In the genomic region with DNA sequence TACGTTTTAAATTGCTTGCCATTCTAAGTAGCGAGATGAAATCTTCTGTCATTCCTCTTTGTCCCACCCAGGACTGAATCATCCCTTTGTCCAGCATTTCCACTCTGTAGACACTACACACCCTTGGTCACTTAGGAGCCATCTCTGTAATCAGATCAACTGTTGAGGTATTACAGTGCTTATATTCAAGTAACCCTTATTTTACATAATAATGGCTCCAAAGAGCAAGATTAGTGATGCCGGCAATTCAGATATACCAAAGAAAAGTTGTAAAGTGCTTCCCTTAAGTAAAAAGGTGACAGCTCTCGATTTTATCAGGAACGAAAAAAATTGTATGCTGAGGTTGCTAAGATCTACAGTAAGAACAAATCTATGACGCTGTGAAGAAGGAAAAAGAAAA, we compare ENCODE assay signal across 17 cellular contexts.
DNase-seq lines count a peak whose midpoint lies in the region; ATAC-seq and TF ChIP-seq lines count a peak whose summit lies in the region.
"Had no signal": no experiment of that assay in that cellular context is flagged by ENCODE, and none has a peak within 500 bp of the region (broad histone marks: within the 10 kb centered on the region; RNA-seq: fewer than 3 reads in every experiment).

No MANE protein-coding gene starts in this region.

- H2AFZ ChIP-seq in GM23338 (peak overlapping the region; percentile 9; the same call in 1 of the 2 replicates), neural progenitor cell (replicated peaks) (peak overlapping the region; percentile 26)

- H3K27me3 ChIP-seq in GM23338 (ENCODE audit: insufficient read depth) (no peaks in the 10 kb centered on the region), HUES64 (ENCODE audit: insufficient read depth, low read length) (no peaks in the 10 kb centered on the region), iPS-15b (ENCODE audit: control insufficient read depth, insufficient read depth, low read length) (no peaks in the 10 kb centered on the region), neural progenitor cell (no peaks in the 10 kb centered on the region)
- H3K27me3 ChIP-seq: BLaER1 had no signal

- no peak for TF ChIP-seq CTCF in GM23338 (conservative IDR thresholded peaks at IDR 0.05; ENCODE audit: low read depth in 2 of 2)
- no peak for TF ChIP-seq CTCF in neural progenitor cell (IDR thresholded peaks at IDR 0.05)

- H3K27ac ChIP-seq in GM23338 (ENCODE audit: low read depth) (no peak overlapping the region), HUES64 (ENCODE audit: low read depth, low read length) (peak overlapping the region; percentile 3; the same call in 1 of the 2 replicates), neural progenitor cell (no peak overlapping the region)
- H3K27ac ChIP-seq: BLaER1 had no signal

- DNase-seq in GM23338 (ENCODE audit: low spot score), result no peak
- no peak for DNase-seq in neural progenitor cell (ENCODE audit: low spot score)
- no peak for DNase-seq in HT-29 (ENCODE audit: low spot score)
- DNase-seq: 8988T; CD4-positive, alpha-beta memory T cell; DMS153; DMS79; GOT3; KG1 had no signal

- H3F3A ChIP-seq in GM23338 (replicated peaks; ENCODE audit: low read depth), result no peaks in the 10 kb centered on the region
- H3F3A ChIP-seq in neural progenitor cell (ENCODE audit: low read depth), result no peaks in the 10 kb centered on the region

- 0 out of 3 replicates have a peak overlapping the region, but pooled peaks have one; percentile 3 for H3K4me3 Mint-ChIP-seq in GM23338
- no peak overlapping the region for H3K4me3 Mint-ChIP-seq in neural progenitor cell
- H3K4me3 Mint-ChIP-seq: CD14-positive monocyte; CD4-positive, alpha-beta memory T cell had no signal

- H3K4me3 ChIP-seq in GM23338 (peak overlapping the region; percentile 5), HUES64 (ENCODE audit: low read length) (peak overlapping the region; percentile 31; the same call in 1 of the 2 replicates), iPS-15b (ENCODE audit: low read depth, low read length) (peak overlapping the region; percentile 14), neural progenitor cell (no peak overlapping the region)
- H3K4me3 ChIP-seq: BLaER1, GM12878, HAP-1 had no signal

- H3K9ac ChIP-seq in HUES64 (ENCODE audit: low read depth, low read length) (no peak overlapping the region), iPS-15b (ENCODE audit: low read depth, low read length) (no peak overlapping the region), neural progenitor cell (no peak overlapping the region)
- H3K9ac ChIP-seq: BLaER1 had no signal

- H3K79me2 ChIP-seq in GM23338 (replicated peaks; ENCODE audit: insufficient read depth) (no peaks in the 10 kb centered on the region), neural progenitor cell (ENCODE audit: low read depth) (no peaks in the 10 kb centered on the region)

- H3K9me3 ChIP-seq in HUES64 (ENCODE audit: insufficient read depth, low read depth, low read length) (no peaks in the 10 kb centered on the region), iPS-15b (ENCODE audit: control insufficient read depth, insufficient read depth, low read length) (no peaks in the 10 kb centered on the region), neural progenitor cell (ENCODE audit: low read depth) (no peaks in the 10 kb centered on the region)
- H3K9me3 ChIP-seq: BLaER1, HAP-1 had no signal

- peaks cover 14% of the 10 kb centered on the region for H3K4me1 ChIP-seq in GM23338 (ENCODE audit: insufficient read depth)
- peaks cover 16% of the 10 kb centered on the region for H3K4me1 ChIP-seq in HUES64 (ENCODE audit: insufficient read depth, low read length)
- H3K4me1 ChIP-seq in iPS-15b (ENCODE audit: control insufficient read depth, insufficient read depth, low read length), result peaks cover 10% of the 10 kb centered on the region
- no peaks in the 10 kb centered on the region for H3K4me1 ChIP-seq in neural progenitor cell
- H3K4me1 ChIP-seq: BLaER1 had no signal

- ATAC-seq in GM23338 (peak; percentile 33; the same call in 2 of the 3 replicates), GM19328 (IDR thresholded peaks at IDR 0.05; ENCODE audit: unreplicated experiment) (no peak), GM21515 (IDR thresholded peaks at IDR 0.05; ENCODE audit: unreplicated experiment) (no peak)
- ATAC-seq: GM12878 had no signal

- H3K36me3 ChIP-seq in GM23338 (ENCODE audit: insufficient read depth), result no peaks in the 10 kb centered on the region
- no peaks in the 10 kb centered on the region for H3K36me3 ChIP-seq in HUES64 (ENCODE audit: insufficient read depth, low read length)
- H3K36me3 ChIP-seq in iPS-15b (ENCODE audit: control insufficient read depth, insufficient read depth, low read length), result no peaks in the 10 kb centered on the region
- H3K36me3 ChIP-seq in neural progenitor cell, result no peaks in the 10 kb centered on the region
- H3K36me3 ChIP-seq: BLaER1, HAP-1 had no signal

- H3K36me3 Mint-ChIP-seq in GM23338 (ENCODE audit: low read depth) (no peaks in the 10 kb centered on the region), neural progenitor cell (no peaks in the 10 kb centered on the region)
- H3K36me3 Mint-ChIP-seq: CD14-positive monocyte; CD4-positive, alpha-beta memory T cell had no signal

- peaks cover 5% of the 10 kb centered on the region for H3K27me3 Mint-ChIP-seq in GM23338 (ENCODE audit: insufficient read depth, low read depth, poor library complexity)
- H3K27me3 Mint-ChIP-seq in neural progenitor cell (ENCODE audit: insufficient read depth, low read depth), result peaks cover 3% of the 10 kb centered on the region

- 49% methylated on average over 6 of the region's 6 CpGs for WGBS in HUES64

- H3K27ac Mint-ChIP-seq in GM23338 (peak overlapping the region; percentile 79), neural progenitor cell (no peak overlapping the region)
- H3K27ac Mint-ChIP-seq: CD14-positive monocyte; CD4-positive, alpha-beta memory T cell had no signal

- H3K9me2 ChIP-seq in GM23338 (ENCODE audit: insufficient read depth), result no peaks in the 10 kb centered on the region

- H3K4me1 Mint-ChIP-seq in GM23338 (peaks cover 27% of the 10 kb centered on the region), neural progenitor cell (no peaks in the 10 kb centered on the region)
- H3K4me1 Mint-ChIP-seq: CD14-positive monocyte; CD4-positive, alpha-beta memory T cell had no signal

- H3K4me2 ChIP-seq in GM23338, result peak overlapping the region; percentile 59
- no peak overlapping the region for H3K4me2 ChIP-seq in neural progenitor cell
- H3K4me2 ChIP-seq: BLaER1 had no signal

- no peaks in the 10 kb centered on the region for H4K20me1 ChIP-seq in GM23338 (replicated peaks; ENCODE audit: insufficient read depth)
- H4K20me1 ChIP-seq in neural progenitor cell (ENCODE audit: low read depth), result no peaks in the 10 kb centered on the region
- H4K20me1 ChIP-seq: BLaER1 had no signal

- H3K9me3 Mint-ChIP-seq in GM23338 (no peaks in the 10 kb centered on the region), neural progenitor cell (no peaks in the 10 kb centered on the region)

TF ChIP-seq in GM23338, 12 proteins besides CTCF, POLR2A, EP300 and RAD21 (continues in another document):
- no peak for TF ChIP-seq ZNF114 (CRISPR knock-in tag; IDR thresholded peaks at IDR 0.05)
- no peak for TF ChIP-seq STAT1 (IDR thresholded peaks at IDR 0.05; ENCODE audit: unreplicated experiment)
- no peak for TF ChIP-seq JUNB (IDR thresholded peaks at IDR 0.05; ENCODE audit: unreplicated experiment)
- TF ChIP-seq, protein P1, sequence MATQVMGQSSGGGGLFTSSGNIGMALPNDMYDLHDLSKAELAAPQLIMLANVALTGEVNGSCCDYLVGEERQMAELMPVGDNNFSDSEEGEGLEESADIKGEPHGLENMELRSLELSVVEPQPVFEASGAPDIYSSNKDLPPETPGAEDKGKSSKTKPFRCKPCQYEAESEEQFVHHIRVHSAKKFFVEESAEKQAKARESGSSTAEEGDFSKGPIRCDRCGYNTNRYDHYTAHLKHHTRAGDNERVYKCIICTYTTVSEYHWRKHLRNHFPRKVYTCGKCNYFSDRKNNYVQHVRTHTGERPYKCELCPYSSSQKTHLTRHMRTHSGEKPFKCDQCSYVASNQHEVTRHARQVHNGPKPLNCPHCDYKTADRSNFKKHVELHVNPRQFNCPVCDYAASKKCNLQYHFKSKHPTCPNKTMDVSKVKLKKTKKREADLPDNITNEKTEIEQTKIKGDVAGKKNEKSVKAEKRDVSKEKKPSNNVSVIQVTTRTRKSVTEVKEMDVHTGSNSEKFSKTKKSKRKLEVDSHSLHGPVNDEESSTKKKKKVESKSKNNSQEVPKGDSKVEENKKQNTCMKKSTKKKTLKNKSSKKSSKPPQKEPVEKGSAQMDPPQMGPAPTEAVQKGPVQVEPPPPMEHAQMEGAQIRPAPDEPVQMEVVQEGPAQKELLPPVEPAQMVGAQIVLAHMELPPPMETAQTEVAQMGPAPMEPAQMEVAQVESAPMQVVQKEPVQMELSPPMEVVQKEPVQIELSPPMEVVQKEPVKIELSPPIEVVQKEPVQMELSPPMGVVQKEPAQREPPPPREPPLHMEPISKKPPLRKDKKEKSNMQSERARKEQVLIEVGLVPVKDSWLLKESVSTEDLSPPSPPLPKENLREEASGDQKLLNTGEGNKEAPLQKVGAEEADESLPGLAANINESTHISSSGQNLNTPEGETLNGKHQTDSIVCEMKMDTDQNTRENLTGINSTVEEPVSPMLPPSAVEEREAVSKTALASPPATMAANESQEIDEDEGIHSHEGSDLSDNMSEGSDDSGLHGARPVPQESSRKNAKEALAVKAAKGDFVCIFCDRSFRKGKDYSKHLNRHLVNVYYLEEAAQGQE (IDR thresholded peaks at IDR 0.05; ENCODE audit: unreplicated experiment), result no peak
